ENCODE assay signal across 17 cellular contexts in the genomic region with DNA sequence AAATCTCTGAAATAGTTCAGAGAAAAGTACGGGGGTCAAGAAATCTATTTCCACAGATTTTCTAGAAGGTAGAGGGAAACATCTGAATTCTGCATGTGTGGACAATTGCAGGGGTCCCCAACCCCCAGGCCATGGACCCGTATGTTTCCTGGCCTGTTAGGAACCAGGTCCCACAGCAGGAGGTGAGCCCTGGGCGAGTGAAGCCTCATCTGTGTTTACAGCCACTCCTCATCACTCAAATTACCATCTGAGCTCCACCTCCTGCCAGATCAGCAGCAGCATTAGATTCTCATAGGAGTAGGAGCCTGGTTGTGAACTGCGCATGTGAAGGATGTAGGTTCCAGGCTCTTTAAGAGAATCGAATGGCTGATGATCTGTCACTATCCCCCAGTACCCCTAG.
A peak's percentile ranks its signal among the peaks of the same experiment; 100 is the strongest.
DNase-seq lines count a peak whose midpoint lies in the region; ATAC-seq and TF ChIP-seq lines count a peak whose summit lies in the region.
"Had no signal": no experiment of that assay in that cellular context is flagged by ENCODE, and none has a peak within 500 bp of the region (broad histone marks: within the 10 kb centered on the region; RNA-seq: fewer than 3 reads in every experiment).

No MANE protein-coding gene starts in this region.

- H2AK5ac ChIP-seq in H9 (ENCODE audit: insufficient read length, low read length), result no peak overlapping the region
- no peak overlapping the region for H2AK5ac ChIP-seq in mesendoderm (ENCODE audit: low read length)

- H3K9me3 Mint-ChIP-seq in H9 (no peaks in the 10 kb centered on the region), WTC11 (no peaks in the 10 kb centered on the region)
- H3K9me3 Mint-ChIP-seq: CD8-positive, alpha-beta T cell had no signal

- H3K27ac Mint-ChIP-seq in H9, result no peak overlapping the region
- no peak overlapping the region for H3K27ac Mint-ChIP-seq in WTC11
- H3K27ac Mint-ChIP-seq: B cell; CD8-positive, alpha-beta T cell had no signal

- no CpG with 5 or more reads among the region's 5 CpGs for whole genome bisulfite sequencing in H9 (ENCODE audit: extremely low coverage, insufficient read length, low lambda C conversion rate)
- no CpG with 5 or more reads among the region's 5 CpGs for WGBS in mesendoderm (ENCODE audit: extremely low coverage, insufficient coverage, low lambda C conversion rate)

- H3K4me3 Mint-ChIP-seq in H9 (no peak overlapping the region), WTC11 (no peak overlapping the region)
- H3K4me3 Mint-ChIP-seq: B cell; CD8-positive, alpha-beta T cell had no signal

- H3K23ac ChIP-seq in H9 (ENCODE audit: insufficient read length, low read depth, low read length), result no peak overlapping the region
- H3K23ac ChIP-seq in mesendoderm (ENCODE audit: low read length), result no peak overlapping the region

- no peaks in the 10 kb centered on the region for H3K27me3 ChIP-seq in H9 (ENCODE audit: insufficient read depth, low read length)
- H3K27me3 ChIP-seq in mesendoderm (ENCODE audit: insufficient read depth, low read length, poor library complexity), result no peaks in the 10 kb centered on the region
- H3K27me3 ChIP-seq: BLaER1 treated with 17β-estradiol and CSF1 and Interleukin-3, amounts not matched to agents 10 nM and 100 nM had no signal

- no peaks in the 10 kb centered on the region for H3K36me3 ChIP-seq in mesendoderm (ENCODE audit: control insufficient read depth, insufficient read depth, low read length)
- H3K36me3 ChIP-seq: BLaER1 treated with 17β-estradiol and CSF1 and Interleukin-3, amounts not matched to agents 10 nM and 100 nM had no signal

- H4K8ac ChIP-seq in H9 (replicated peaks; ENCODE audit: insufficient read length, low read depth, low read length), result no peak overlapping the region
- H4K8ac ChIP-seq in mesendoderm (ENCODE audit: low read depth, low read length), result no peak overlapping the region

- H3K18ac ChIP-seq in H9 (ENCODE audit: insufficient read length, low read depth, low read length) (no peak overlapping the region), mesendoderm (ENCODE audit: low read length) (no peak overlapping the region)

- DNase-seq in H9 (peak; percentile 49), WTC11 (ENCODE audit: low spot score) (peak; percentile 49), mesendoderm (peak; percentile 40), iPS-NIHi11 (ENCODE audit: low spot score) (no peak)
- DNase-seq: Calu3; CD8-positive, alpha-beta T cell; DMS53; DND-41; EL; GOT3; H7; IMR-90 had no signal

- H3K4me1 ChIP-seq in H9 (ENCODE audit: insufficient read depth, low read length) (no peaks in the 10 kb centered on the region), mesendoderm (ENCODE audit: control insufficient read depth, low read depth, low read length) (no peaks in the 10 kb centered on the region)
- H3K4me1 ChIP-seq: BLaER1 treated with 17β-estradiol and CSF1 and Interleukin-3, amounts not matched to agents 10 nM and 100 nM had no signal

- no peak overlapping the region for H3T11ph ChIP-seq in H9 (ENCODE audit: low read length)

- H3K27ac ChIP-seq in H9 (ENCODE audit: insufficient read length, low read depth, low read length) (no peak overlapping the region), mesendoderm (ENCODE audit: low read depth, low read length) (no peak overlapping the region)
- H3K27ac ChIP-seq: BLaER1 treated with 17β-estradiol and CSF1 and Interleukin-3, amounts not matched to agents 10 nM and 100 nM had no signal

- H3K27me3 Mint-ChIP-seq in H9 (ENCODE audit: low read depth) (no peaks in the 10 kb centered on the region), WTC11 (ENCODE audit: low read depth) (no peaks in the 10 kb centered on the region)
- H3K27me3 Mint-ChIP-seq: B cell had no signal

- H2BK20ac ChIP-seq in H9 (ENCODE audit: low read depth, low read length, poor library complexity, severe bottlenecking), result no peak overlapping the region

- peak; percentile 91 for ATAC-seq in WTC11
- ATAC-seq in HG03175 (IDR thresholded peaks at IDR 0.05; ENCODE audit: unreplicated experiment), result no peak
- ATAC-seq in HG03460 (IDR thresholded peaks at IDR 0.05; ENCODE audit: unreplicated experiment), result no peak
- ATAC-seq: CD8-positive, alpha-beta T cell; K562 had no signal

- H3K23me2 ChIP-seq in H9 (ENCODE audit: insufficient read length, low read depth, low read length, poor library complexity, severe bottlenecking), result no peaks in the 10 kb centered on the region

- no peak overlapping the region for H2BK12ac ChIP-seq in H9 (ENCODE audit: insufficient read length, low read depth, low read length)

- no peak overlapping the region for H3K56ac ChIP-seq in H9 (ENCODE audit: insufficient read length, low read depth, low read length)
- H3K56ac ChIP-seq in mesendoderm (ENCODE audit: low read length), result no peak overlapping the region

- H3K9ac ChIP-seq in H9 (ENCODE audit: extremely low read depth, insufficient read length, low read length) (no peak overlapping the region), mesendoderm (ENCODE audit: low read length) (no peak overlapping the region)
- H3K9ac ChIP-seq: BLaER1 treated with 17β-estradiol and CSF1 and Interleukin-3, amounts not matched to agents 10 nM and 100 nM had no signal

- no peak overlapping the region for H3K14ac ChIP-seq in H9 (ENCODE audit: insufficient read depth, low read length)

- no peak overlapping the region for H2BK120ac ChIP-seq in H9 (ENCODE audit: low read depth, low read length, poor library complexity, severe bottlenecking)
- H2BK120ac ChIP-seq in mesendoderm (ENCODE audit: low read depth, low read length), result no peak overlapping the region

- no peak overlapping the region for H3K4ac ChIP-seq in H9 (ENCODE audit: low read depth, low read length)
- H3K4ac ChIP-seq in mesendoderm (ENCODE audit: low read depth, low read length), result no peak overlapping the region

- H2BK5ac ChIP-seq in H9 (ENCODE audit: insufficient read length, low read length) (no peak overlapping the region), mesendoderm (ENCODE audit: low read length) (no peak overlapping the region)

- H3K4me2 ChIP-seq in H9 (ENCODE audit: insufficient read depth, insufficient read length, low read length) (no peak overlapping the region), mesendoderm (ENCODE audit: low read length) (no peak overlapping the region)
- H3K4me2 ChIP-seq: BLaER1 treated with 17β-estradiol and CSF1 and Interleukin-3, amounts not matched to agents 10 nM and 100 nM had no signal

- H3K4me3 ChIP-seq in mesendoderm (ENCODE audit: low read length), result no peak overlapping the region
- H3K4me3 ChIP-seq: BLaER1 treated with 17β-estradiol and CSF1 and Interleukin-3, amounts not matched to agents 10 nM and 100 nM; K562 had no signal

- no peaks in the 10 kb centered on the region for H3K9me3 ChIP-seq in H9 (ENCODE audit: control insufficient read depth, low read depth, low read length)

- no peak overlapping the region for H4K5ac ChIP-seq in H9 (ENCODE audit: insufficient read length, low read depth, low read length)
- no peak overlapping the region for H4K5ac ChIP-seq in mesendoderm (ENCODE audit: low read length)

- H3K4me1 Mint-ChIP-seq in H9 (peaks cover 8 to 11% of the 10 kb centered on the region in 2 experiments), WTC11 (peaks cover 21% of the 10 kb centered on the region)
- H3K4me1 Mint-ChIP-seq: B cell had no signal

- no peak overlapping the region for H2AFZ ChIP-seq in H9 (ENCODE audit: low read length)

- H4K91ac ChIP-seq in H9 (ENCODE audit: insufficient read length, low read depth, low read length), result no peak overlapping the region

- CTCF ChIA-PET in WTC11 (lab: Charles Lee), result no interaction called here

- H4K20me1 ChIP-seq in H9 (ENCODE audit: control insufficient read depth, insufficient read depth, insufficient read length), result no peaks in the 10 kb centered on the region
- H4K20me1 ChIP-seq: BLaER1 treated with 17β-estradiol and CSF1 and Interleukin-3, amounts not matched to agents 10 nM and 100 nM had no signal

- TF ChIP-seq CTCF in H9 (conservative IDR thresholded peaks at IDR 0.05) (no peak), WTC11 (IDR thresholded peaks at IDR 0.05) (no peak)

- H3K36me3 Mint-ChIP-seq in H9 (ENCODE audit: insufficient read depth in 1 of 3, low read depth in 3 of 3), result no peaks in the 10 kb centered on the region; a peak in 1 of 7 replicates
- 0 out of 2 replicates have a peak, but pooled peaks cover 2% of the 10 kb centered on the region for H3K36me3 Mint-ChIP-seq in WTC11
- H3K36me3 Mint-ChIP-seq: CD8-positive, alpha-beta T cell had no signal

- H3K79me1 ChIP-seq in H9 (ENCODE audit: insufficient read depth, low read depth, low read length, poor library complexity, severe bottlenecking), result no peaks in the 10 kb centered on the region
- H3K79me1 ChIP-seq in mesendoderm (ENCODE audit: low read length), result no peaks in the 10 kb centered on the region

- H3K79me2 ChIP-seq in H9 (ENCODE audit: insufficient read depth, low read length), result no peaks in the 10 kb centered on the region
- no peaks in the 10 kb centered on the region for H3K79me2 ChIP-seq in mesendoderm (ENCODE audit: control insufficient read depth, insufficient read depth, low read length)

- POLR2A ChIA-PET in WTC11 (lab: Charles Lee), result no interaction called here

- H2BK15ac ChIP-seq in H9 (ENCODE audit: low read depth, low read length) (no peak overlapping the region), mesendoderm (replicated peaks; ENCODE audit: low read depth) (no peak overlapping the region)

TF ChIP-seq in WTC11, 78 proteins besides CTCF, POLR2A, EP300 and RAD21 (continues in another document):
- no peak for TF ChIP-seq ZNF232 (CRISPR knock-in tag; IDR thresholded peaks at IDR 0.05)
- no peak for TF ChIP-seq GRHL2 (CRISPR knock-in tag; IDR thresholded peaks at IDR 0.05; ENCODE audit: insufficient replicate concordance, severe bottlenecking)
- TF ChIP-seq, protein P1, sequence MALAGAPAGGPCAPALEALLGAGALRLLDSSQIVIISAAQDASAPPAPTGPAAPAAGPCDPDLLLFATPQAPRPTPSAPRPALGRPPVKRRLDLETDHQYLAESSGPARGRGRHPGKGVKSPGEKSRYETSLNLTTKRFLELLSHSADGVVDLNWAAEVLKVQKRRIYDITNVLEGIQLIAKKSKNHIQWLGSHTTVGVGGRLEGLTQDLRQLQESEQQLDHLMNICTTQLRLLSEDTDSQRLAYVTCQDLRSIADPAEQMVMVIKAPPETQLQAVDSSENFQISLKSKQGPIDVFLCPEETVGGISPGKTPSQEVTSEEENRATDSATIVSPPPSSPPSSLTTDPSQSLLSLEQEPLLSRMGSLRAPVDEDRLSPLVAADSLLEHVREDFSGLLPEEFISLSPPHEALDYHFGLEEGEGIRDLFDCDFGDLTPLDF (CRISPR knock-in tag; IDR thresholded peaks at IDR 0.05), result no peak
- TF ChIP-seq ESRRA (CRISPR knock-in tag; IDR thresholded peaks at IDR 0.05; ENCODE audit: borderline replicate concordance), result no peak
- TF ChIP-seq ZNF263 (CRISPR knock-in tag; IDR thresholded peaks at IDR 0.05; ENCODE audit: low read depth), result no peak
- no peak for TF ChIP-seq SMAD3 (CRISPR knock-in tag; IDR thresholded peaks at IDR 0.05; ENCODE audit: borderline replicate concordance)
